Comparison of ENCODE assay signal across 20 cellular contexts in the genomic region with DNA sequence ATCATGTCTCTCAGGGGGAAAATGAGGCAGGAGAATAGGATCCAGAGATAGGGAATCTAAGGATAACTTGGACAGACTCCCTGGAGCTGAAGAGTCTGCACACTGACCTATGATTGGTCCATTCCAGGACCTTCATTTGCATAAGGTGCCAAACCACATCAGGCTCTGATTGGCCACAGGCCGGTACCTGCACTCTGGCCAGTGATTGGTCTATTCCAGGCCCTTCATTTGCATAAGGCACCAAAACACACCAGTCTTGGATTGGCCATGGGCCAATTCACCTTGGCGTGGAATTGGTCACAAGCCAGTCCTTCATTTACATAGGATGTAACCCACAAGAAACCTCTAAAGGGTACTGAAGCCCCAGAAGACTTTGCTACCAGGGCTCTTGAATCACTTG. TPM values are rescaled to one million over a fixed set of nuclear protein-coding genes. Genes with fewer than 3 reads are reported as not detected.
DNase-seq lines count a peak whose midpoint lies in the region; ATAC-seq, FAIRE-seq and TF ChIP-seq lines count a peak whose summit lies in the region.
"Had no signal": no experiment of that assay in that cellular context is flagged by ENCODE, and none has a peak within 500 bp of the region (broad histone marks: within the 10 kb centered on the region; RNA-seq: fewer than 3 reads in every experiment).

No MANE protein-coding gene starts in this region.

- no peak for TF ChIP-seq EP300 in GM12878 (IDR thresholded peaks at IDR 0.05; ENCODE audit: borderline replicate concordance in 1 of 2, control insufficient read depth in 1 of 2, low read depth in 2 of 2, low read length in 2 of 2)

- H3K9me3 Mint-ChIP-seq in activated CD4-positive, alpha-beta T cell treated with anti-CD3 and anti-CD28 coated beads for 36 hours (ENCODE audit: low read depth), result no peaks in the 10 kb centered on the region
- H3K9me3 Mint-ChIP-seq: CD4-positive, alpha-beta memory T cell had no signal

- DNase-seq in activated CD4-positive, alpha-beta T cell treated with anti-CD3 and anti-CD28 coated beads for 36 hours, result peak; percentile 10
- DNase-seq in activated CD4-positive, alpha-beta T cell treated with anti-CD3 and anti-CD28 coated beads for 1 hour, result no peak
- peak; percentile 8 for DNase-seq in Caki2 (ENCODE audit: low read depth)
- DNase-seq in GM12878 (ENCODE audit: low read depth, low spot score), result no peak
- DNase-seq in DMS114 treated with DMSO at 0.1 percent for 48 hours (lab: John Stamatoyannopoulos, UW; ENCODE audit: unreplicated experiment), result no peak
- DNase-seq: 8988T; ACHN; AML-193; C1 segment of cervical spinal cord; CD4-positive, alpha-beta memory T cell; COR-L47; DND-41; H9 had no signal

- H3K4me1 ChIP-seq in GM12878 (ENCODE audit: control insufficient read depth, insufficient read depth, low read length), result peaks cover 3% of the 10 kb centered on the region; the same call in 1 of the 2 replicates
- H3K4me1 ChIP-seq: A549 had no signal

- peaks cover 32% of the 10 kb centered on the region for H3K79me2 ChIP-seq in GM12878 (ENCODE audit: control insufficient read depth, insufficient read depth, low read length)

- no peaks in the 10 kb centered on the region for H3K27me3 Mint-ChIP-seq in activated CD4-positive, alpha-beta T cell treated with anti-CD3 and anti-CD28 coated beads for 36 hours
- H3K27me3 Mint-ChIP-seq: CD4-positive, alpha-beta memory T cell had no signal

- in situ Hi-C loops in Caki2 (cut with HindIII; ENCODE audit: low pct_unique_long_range_greater_than_20kb, low sequenced_read_pairs) (no loop called here), GM12878 (cut with MboI) (no loop called here)

- H2AFZ ChIP-seq in GM12878 (ENCODE audit: control insufficient read depth, low read depth, low read length), result no peak overlapping the region
- H2AFZ ChIP-seq: GM23338 had no signal

- no peak for FAIRE-seq in GM12878 (lab: Jason Lieb, UNC)
- FAIRE-seq: A549, G401.6, GM19239 had no signal

- no peak for TF ChIP-seq CTCF in GM12878 (IDR thresholded peaks at IDR 0.05 in 2 of 3, conservative IDR thresholded peaks at IDR 0.05 in 1 of 3; ENCODE audit: control insufficient read depth in 2 of 3, extremely low read depth in 1 of 3, insufficient read depth in 1 of 3, low read depth in 3 of 3, low read length in 3 of 3)

- TF ChIP-seq POLR2A in GM12878 (IDR thresholded peaks at IDR 0.05; ENCODE audit: low read depth, low read length), result no peak

- TF ChIP-seq RAD21 in GM12878 (IDR thresholded peaks at IDR 0.05; ENCODE audit: insufficient read depth, low read depth, low read length), result no peak

- no peaks in the 10 kb centered on the region for H3K36me3 ChIP-seq in GM12878 (ENCODE audit: control insufficient read depth in 2 of 2, insufficient read depth in 2 of 2, low read length in 1 of 2)

- intact Hi-C loops in activated CD4-positive, alpha-beta T cell treated with anti-CD3 and anti-CD28 coated beads for 36 hours (cut with DNase I, micrococcal nuclease), result no loop called here
- intact Hi-C loops in GM12878 (cut with micrococcal nuclease; ENCODE audit: unreplicated experiment), result no loop called here

- no peak overlapping the region for H3K27ac Mint-ChIP-seq in activated CD4-positive, alpha-beta T cell treated with anti-CD3 and anti-CD28 coated beads for 36 hours
- H3K27ac Mint-ChIP-seq: GM23338, H9 had no signal

- SMC1A ChIA-PET in GM12878 (lab: Charles Lee; ENCODE audit: uncharacterized antibody, unreplicated experiment), result interaction anchor here (1.1 kb wide), 1 partner anchor 75 kb away, joined by 3 read pairs; a partner anchor contains a TSS

- no peak for ATAC-seq in activated CD4-positive, alpha-beta T cell treated with anti-CD3 and anti-CD28 coated beads for 36 hours
- no peak for ATAC-seq in GM12878
- ATAC-seq in HG02973 (IDR thresholded peaks at IDR 0.05; ENCODE audit: unreplicated experiment), result no peak
- no peak for ATAC-seq in GM21528 (IDR thresholded peaks at IDR 0.05; ENCODE audit: low FRiP score, unreplicated experiment)
- ATAC-seq: A549, GM23338, HCT116 had no signal

- H3K27ac ChIP-seq in GM12878 (ENCODE audit: control insufficient read depth, insufficient read depth), result no peak overlapping the region
- H3K27ac ChIP-seq: A549 had no signal

- CTCF ChIA-PET in activated CD4-positive, alpha-beta T cell treated with anti-CD3 and anti-CD28 coated beads for 36 hours (lab: Charles Lee), result no interaction called here
- CTCF ChIA-PET in GM12878 (lab: Yijun Ruan, JAX), result interaction anchor here (1.6 to 5.7 kb wide), 3 partner anchors 14 to 241 kb away, joined by 3 to 41 read pairs (median 4); no protein-coding TSS in a partner anchor

- H3K36me3 Mint-ChIP-seq in activated CD4-positive, alpha-beta T cell treated with anti-CD3 and anti-CD28 coated beads for 36 hours (ENCODE audit: low read depth), result no peaks in the 10 kb centered on the region

- no peak overlapping the region; the same call in 1 of the 2 replicates for H3K4me2 ChIP-seq in GM12878 (ENCODE audit: control insufficient read depth, insufficient read depth)
- H3K4me2 ChIP-seq: A549, GM23338 had no signal

- no peaks in the 10 kb centered on the region for H3K27me3 ChIP-seq in GM12878 (replicated peaks in 1 of 2; ENCODE audit: control insufficient read depth in 2 of 2, insufficient read depth in 2 of 2, low read length in 1 of 2)

- no peak overlapping the region for H3K4me3 ChIP-seq in GM12878
- H3K4me3 ChIP-seq: A549, GM23338 had no signal

- H3K9ac ChIP-seq in GM12878 (ENCODE audit: control insufficient read depth, insufficient read depth, low read length), result no peak overlapping the region

- no peak overlapping the region for H3K4me3 Mint-ChIP-seq in activated CD4-positive, alpha-beta T cell treated with anti-CD3 and anti-CD28 coated beads for 36 hours
- H3K4me3 Mint-ChIP-seq: CD4-positive, alpha-beta memory T cell; GM23338; H9 had no signal

- RAD21 ChIA-PET in GM12878 (lab: Charles Lee; ENCODE audit: unreplicated experiment), result interaction anchor here (1.1 kb wide), 1 partner anchor 32 kb away, joined by 3 read pairs; no protein-coding TSS in a partner anchor

- 88% methylated on average over 2 of the region's 2 CpGs for WGBS in GM12878 (ENCODE audit: insufficient coverage, insufficient replicate concordance, low lambda C conversion rate, missing lambda C conversion rate)

- BruUV-seq in GM12878 (replicated peaks; lab: Mats Ljungman, UMichigan), result no TSS peak

- H3K4me1 Mint-ChIP-seq in activated CD4-positive, alpha-beta T cell treated with anti-CD3 and anti-CD28 coated beads for 36 hours, result peaks cover 6% of the 10 kb centered on the region

- H4K20me1 ChIP-seq in GM12878 (ENCODE audit: control insufficient read depth, insufficient read depth), result no peaks in the 10 kb centered on the region

- POLR2A ChIA-PET in activated CD4-positive, alpha-beta T cell treated with anti-CD3 and anti-CD28 coated beads for 36 hours (lab: Charles Lee), result interaction anchor here (0.5 kb wide), 1 partner anchor 36 kb away, joined by 3 read pairs; no protein-coding TSS in a partner anchor
- POLR2A ChIA-PET in GM12878 (lab: Charles Lee), result interaction anchor here (0.5 kb wide), 1 partner anchor 441 kb away, joined by 3 read pairs; no protein-coding TSS in a partner anchor

- H3K9me3 ChIP-seq in GM12878 (replicated peaks; ENCODE audit: control insufficient read depth, insufficient read depth, low read length), result peaks cover 8% of the 10 kb centered on the region; the same call in 2 of the 3 replicates
- H3K9me3 ChIP-seq: A549 had no signal

TF ChIP-seq in GM12878, 131 proteins besides CTCF, POLR2A, EP300 and RAD21:
- TF ChIP-seq POU2F2 (IDR thresholded peaks at IDR 0.05; ENCODE audit: borderline replicate concordance, low read depth, low read length) (peak; percentile 35; the same call in 1 of the 3 replicates), TCF7 (IDR thresholded peaks at IDR 0.05; ENCODE audit: borderline replicate concordance) (no peak)
TF ChIP-seq in GM12878: peak in this region for 1.

RNA-seq across cellular contexts. Expression of a gene that starts 4.0 kb away (rescaled TPM):
- 10 to 100 TPM; 21.1 TPM for total RNA-seq in activated CD4-positive, alpha-beta T cell treated with anti-CD3 and anti-CD28 coated beads for 36 hours
- total RNA-seq in Caki2 (2014; rRNA removed; shearing (Covaris generic); ENCODE audit: low replicate concordance), result 15.4 and 20.6 TPM in 2 replicates
- total RNA-seq in GM12878 (2013; cell fraction: nucleolus; rRNA removed), result 30.6 and 33.0 TPM in 2 replicates
- total RNA-seq in GM12878 (2014; rRNA removed), result 25.5 and 33.6 TPM in 2 replicates
- total RNA-seq in GM12878 (2014; rRNA removed; fragmentation: Illumina TruSeq; extraction: Trizol), result 32.6 and 34.7 TPM in 2 replicates
- total RNA-seq in GM12878 (2021), result 20.0 and 22.5 TPM in 2 replicates
- polyA plus RNA-seq in GM12878 (2011; ENCODE audit: low read depth), result 10.3 TPM
- 60.7 and 110 TPM in 2 replicates for polyA plus RNA-seq in GM12878 (2011; rRNA removed)
- polyA plus RNA-seq in GM12878 (2011; cell fraction: cytosol; rRNA removed), result 21.4 and 22.0 TPM in 2 replicates
- 37.7 and 40.5 TPM in 2 replicates for polyA plus RNA-seq in GM12878 (2011; cell fraction: nucleus; rRNA removed)
- polyA plus RNA-seq in GM12878 (2012), result 15.9 and 20.5 TPM in 2 replicates
- 28.6 and 38.1 TPM in 2 replicates for polyA plus RNA-seq in GM12878 (2014; fragmentation: Illumina TruSeq; extraction: Trizol)
- 10 to 100 TPM; 12.5 to 18.6 TPM for polyA plus RNA-seq in GM12878 (2014; fragmentation: Nextera tagmentation; extraction: Ambion mirVana)
- polyA plus RNA-seq in GM12878 (2014; rRNA removed), result 14.7 and 19.2 TPM in 2 replicates
- polyA plus RNA-seq in GM12878 (2016; fragmentation: Nextera tagmentation; extraction: Ambion mirVana), result 10 to 100 TPM; 24.7 to 27.9 TPM
- 52.0 and 56.8 TPM in 2 replicates for polyA minus RNA-seq in GM12878 (2011; rRNA and poly(A)+ RNA removed)
- 18.5 and 23.0 TPM in 2 replicates for polyA minus RNA-seq in GM12878 (2011; cell fraction: cytosol; rRNA and poly(A)+ RNA removed)
- 24.9 and 38.4 TPM in 2 replicates for polyA minus RNA-seq in GM12878 (2011; cell fraction: nucleus; rRNA and poly(A)+ RNA removed)

Comparison
In these comparisons a context has a peak if more than half of its experiments do, and no peak if none do; other contexts are left out.
1. DNase-seq: peak in activated CD4-positive, alpha-beta T cell treated with anti-CD3 and anti-CD28 coated beads for 36 hours (single experiment) and Caki2 (single experiment); none in activated CD4-positive, alpha-beta T cell treated with anti-CD3 and anti-CD28 coated beads for 1 hour (single experiment), GM12878 (single experiment) and DMS114 treated with DMSO at 0.1 percent for 48 hours (single experiment).